Comparison of ENCODE assay signal across 2 cellular contexts in the genomic region with DNA sequence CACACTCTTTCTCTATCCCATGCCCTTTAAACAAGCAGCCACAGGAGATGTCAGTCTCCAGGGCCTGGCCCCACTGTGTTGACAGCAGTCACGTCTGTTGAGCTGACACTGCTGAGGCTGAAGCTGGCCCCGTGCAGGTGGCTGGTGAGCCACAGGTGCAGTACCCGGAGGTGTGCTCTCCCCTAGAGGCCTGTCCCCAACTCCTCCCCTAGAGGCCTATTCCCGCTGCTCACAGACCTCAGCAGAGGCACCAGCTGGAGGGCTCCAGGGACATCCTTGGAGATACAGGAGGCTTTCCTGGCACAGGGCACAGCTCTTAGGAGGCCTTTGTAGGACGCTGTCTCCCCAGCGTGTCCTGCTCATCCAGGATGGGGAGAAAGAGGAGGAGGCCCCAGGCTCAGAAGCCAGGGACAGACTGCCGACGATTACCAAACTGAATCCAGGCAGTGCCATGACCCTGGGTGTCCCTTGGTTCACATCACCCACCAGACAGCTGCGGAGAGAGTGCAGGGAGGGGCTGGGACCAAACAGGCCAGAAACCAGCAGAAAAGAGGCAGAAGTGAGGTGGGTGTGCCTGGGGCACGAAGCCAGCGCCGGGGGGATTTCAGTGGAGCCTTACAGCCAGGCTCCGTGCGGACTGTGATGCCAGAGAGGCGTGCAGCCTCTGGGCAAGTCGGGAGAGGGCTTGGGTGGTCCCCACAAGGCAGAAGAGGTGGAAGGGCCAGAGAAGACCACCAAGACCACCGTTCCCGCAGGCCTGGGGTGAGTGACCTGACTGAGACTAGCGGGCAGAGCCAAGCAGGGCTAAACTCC.
TF ChIP-seq lines count a peak whose summit lies in the region.

No MANE protein-coding gene starts in this region.

TF ChIP-seq in K562, 482 proteins besides CTCF, POLR2A, EP300 and RAD21:
- TF ChIP-seq POU5F1 (IDR thresholded peaks at IDR 0.05; ENCODE audit: borderline replicate concordance, low read depth, low read length, partially characterized antibody) (no peak), HOXB6 (CRISPR knock-in tag; IDR thresholded peaks at IDR 0.05; ENCODE audit: borderline replicate concordance) (no peak), CBX2 (IDR thresholded peaks at IDR 0.05; ENCODE audit: insufficient read depth, low read length, poor library complexity, severe bottlenecking) (no peak), ZNF224 (CRISPR knock-in tag; IDR thresholded peaks at IDR 0.05) (0 out of 2 replicates have a peak, but pooled peaks have one; percentile 25), ZBTB8A (IDR thresholded peaks at IDR 0.05; ENCODE audit: partially characterized antibody) (no peak), SAFB (IDR thresholded peaks at IDR 0.05; ENCODE audit: borderline replicate concordance, low read depth, low read length) (no peak), ZSCAN32 (CRISPR knock-in tag; IDR thresholded peaks at IDR 0.05) (no peak)
- TF ChIP-seq, protein P1, sequence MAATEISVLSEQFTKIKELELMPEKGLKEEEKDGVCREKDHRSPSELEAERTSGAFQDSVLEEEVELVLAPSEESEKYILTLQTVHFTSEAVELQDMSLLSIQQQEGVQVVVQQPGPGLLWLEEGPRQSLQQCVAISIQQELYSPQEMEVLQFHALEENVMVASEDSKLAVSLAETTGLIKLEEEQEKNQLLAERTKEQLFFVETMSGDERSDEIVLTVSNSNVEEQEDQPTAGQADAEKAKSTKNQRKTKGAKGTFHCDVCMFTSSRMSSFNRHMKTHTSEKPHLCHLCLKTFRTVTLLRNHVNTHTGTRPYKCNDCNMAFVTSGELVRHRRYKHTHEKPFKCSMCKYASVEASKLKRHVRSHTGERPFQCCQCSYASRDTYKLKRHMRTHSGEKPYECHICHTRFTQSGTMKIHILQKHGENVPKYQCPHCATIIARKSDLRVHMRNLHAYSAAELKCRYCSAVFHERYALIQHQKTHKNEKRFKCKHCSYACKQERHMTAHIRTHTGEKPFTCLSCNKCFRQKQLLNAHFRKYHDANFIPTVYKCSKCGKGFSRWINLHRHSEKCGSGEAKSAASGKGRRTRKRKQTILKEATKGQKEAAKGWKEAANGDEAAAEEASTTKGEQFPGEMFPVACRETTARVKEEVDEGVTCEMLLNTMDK (IDR thresholded peaks at IDR 0.05; ENCODE audit: borderline replicate concordance, insufficient read depth, low read depth, low read length, poor library complexity, severe bottlenecking), result no peak
- TF ChIP-seq, protein P2, sequence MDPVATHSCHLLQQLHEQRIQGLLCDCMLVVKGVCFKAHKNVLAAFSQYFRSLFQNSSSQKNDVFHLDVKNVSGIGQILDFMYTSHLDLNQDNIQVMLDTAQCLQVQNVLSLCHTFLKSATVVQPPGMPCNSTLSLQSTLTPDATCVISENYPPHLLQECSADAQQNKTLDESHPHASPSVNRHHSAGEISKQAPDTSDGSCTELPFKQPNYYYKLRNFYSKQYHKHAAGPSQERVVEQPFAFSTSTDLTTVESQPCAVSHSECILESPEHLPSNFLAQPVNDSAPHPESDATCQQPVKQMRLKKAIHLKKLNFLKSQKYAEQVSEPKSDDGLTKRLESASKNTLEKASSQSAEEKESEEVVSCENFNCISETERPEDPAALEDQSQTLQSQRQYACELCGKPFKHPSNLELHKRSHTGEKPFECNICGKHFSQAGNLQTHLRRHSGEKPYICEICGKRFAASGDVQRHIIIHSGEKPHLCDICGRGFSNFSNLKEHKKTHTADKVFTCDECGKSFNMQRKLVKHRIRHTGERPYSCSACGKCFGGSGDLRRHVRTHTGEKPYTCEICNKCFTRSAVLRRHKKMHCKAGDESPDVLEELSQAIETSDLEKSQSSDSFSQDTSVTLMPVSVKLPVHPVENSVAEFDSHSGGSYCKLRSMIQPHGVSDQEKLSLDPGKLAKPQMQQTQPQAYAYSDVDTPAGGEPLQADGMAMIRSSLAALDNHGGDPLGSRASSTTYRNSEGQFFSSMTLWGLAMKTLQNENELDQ (CRISPR knock-in tag; IDR thresholded peaks at IDR 0.05; ENCODE audit: borderline replicate concordance), result no peak

TF ChIP-seq in GM12891, 5 proteins besides CTCF, POLR2A, EP300 and RAD21:
- TF ChIP-seq POU2F2 (IDR thresholded peaks at IDR 0.05; ENCODE audit: low read depth, low read length), result no peak
- no peak for TF ChIP-seq SPI1 (IDR thresholded peaks at IDR 0.05; ENCODE audit: low read depth, low read length)
- TF ChIP-seq POLR2AphosphoS5 (IDR thresholded peaks at IDR 0.05; ENCODE audit: low read depth, low read length), result no peak
- no peak for TF ChIP-seq PAX5 (IDR thresholded peaks at IDR 0.05; ENCODE audit: insufficient read depth, low read length, severe bottlenecking)
- no peak for TF ChIP-seq TAF1 (IDR thresholded peaks at IDR 0.05; ENCODE audit: low read depth, low read length)
